26 cellular contexts compared by ENCODE assay signal in genomic region chrX:136061302-136061701, GRCh38.
DNase-seq lines count a peak whose midpoint lies in the region; ATAC-seq and TF ChIP-seq lines count a peak whose summit lies in the region.
"Had no signal": no experiment of that assay in that cellular context is flagged by ENCODE, and none has a peak within 500 bp of the region (broad histone marks: within the 10 kb centered on the region; RNA-seq: fewer than 3 reads in every experiment).

No MANE protein-coding gene starts in this region.

- no peak for TF ChIP-seq POLR2A in gastroesophageal sphincter (IDR thresholded peaks at IDR 0.05)

- intact Hi-C loops in Right ventricle myocardium inferior (cut with DNase I): no loop called here
- intact Hi-C loops in cardiac septum (cut with DNase I): no loop called here
- intact Hi-C loops in right cardiac atrium (cut with DNase I): no loop called here

- DNase-seq in Right ventricle myocardium inferior (ENCODE audit: missing footprints): peak; percentile 57
- DNase-seq in cardiac septum (ENCODE audit: low spot score): no peak
- peak; percentile 33 to 66 (median 60) for DNase-seq in right cardiac atrium
- no peak for DNase-seq in NOMO-1 treated with DMSO at 0.1 percent for 48 hours (lab: John Stamatoyannopoulos, UW; ENCODE audit: unreplicated experiment)
- DNase-seq in CD8-positive, alpha-beta memory T cell: no peak
- DNase-seq in chondrocyte (ENCODE audit: low spot score): no peak
- DNase-seq: DMS153; DND-41; GM23248; H9; HFFc6; MV-4-11; NCI-H1105; NCI-H1436 treated with DMSO at 0.1 percent for 48 hours; NCI-H2029; NCI-H446; NCI-H524 treated with DMSO at 0.1 percent for 48 hours; NCI-H774; NK-92 treated with Interleukin-12 subunit alpha and Interleukin-12 subunit beta, amount 100 ng/mL, for 24 hours; PC-9; SHP77 had no signal

- H3K4me3 Mint-ChIP-seq in CD8-positive, alpha-beta memory T cell: no peak overlapping the region
- H3K4me3 Mint-ChIP-seq in chondrocyte (ENCODE audit: unreplicated experiment): no peak overlapping the region
- H3K4me3 Mint-ChIP-seq: B cell, H9, HFFc6 had no signal

- no peak for TF ChIP-seq EP300 in gastroesophageal sphincter (IDR thresholded peaks at IDR 0.05)

- H3K36me3 ChIP-seq in gastroesophageal sphincter: no peaks in the 10 kb centered on the region
- no peaks in the 10 kb centered on the region for H3K36me3 ChIP-seq in CD8-positive, alpha-beta memory T cell (ENCODE audit: insufficient read depth, low read length)

- H3K27ac ChIP-seq in gastroesophageal sphincter (peak overlapping the region in 3 of 4 donors; percentile 53 to 88 (median 87)), right cardiac atrium (ENCODE audit: low read length) (no peak overlapping the region)
- H3K27ac ChIP-seq in CD8-positive, alpha-beta memory T cell (ENCODE audit: low read depth, low read length): no peak overlapping the region
- H3K27ac ChIP-seq: 22Rv1, GM23248 had no signal

- H3K9me3 Mint-ChIP-seq in CD8-positive, alpha-beta memory T cell: no peaks in the 10 kb centered on the region
- peaks cover 5% of the 10 kb centered on the region for H3K9me3 Mint-ChIP-seq in chondrocyte (ENCODE audit: low read depth)
- H3K9me3 Mint-ChIP-seq: HFFc6 had no signal

- 20 to 31% methylated on average over 1 to 3 of the region's 9 CpGs for WGBS in gastroesophageal sphincter (ENCODE audit: low coverage in 1 of 2), 2 donors
- WGBS in right cardiac atrium: 78% methylated on average over 9 of the region's 9 CpGs

- ATAC-seq in Right ventricle myocardium inferior (peak; percentile 58), gastroesophageal sphincter (no peak), right cardiac atrium (peak; percentile 32 to 73), GM21619 (IDR thresholded peaks at IDR 0.05; ENCODE audit: unreplicated experiment) (no peak)
- ATAC-seq: K562 had no signal

- CTCF ChIA-PET in CD8-positive, alpha-beta memory T cell (lab: Charles Lee): no interaction called here

- H3K4me3 ChIP-seq in gastroesophageal sphincter: no peak overlapping the region
- no peak overlapping the region for H3K4me3 ChIP-seq in right cardiac atrium (ENCODE audit: low read length)
- H3K4me3 ChIP-seq in CD8-positive, alpha-beta memory T cell (ENCODE audit: low read length): no peak overlapping the region
- H3K4me3 ChIP-seq: GM23248, K562, PC-9 had no signal

- H3K27me3 ChIP-seq in gastroesophageal sphincter (no peaks in the 10 kb centered on the region), right cardiac atrium (ENCODE audit: control insufficient read depth, insufficient read depth) (no peaks in the 10 kb centered on the region)
- H3K27me3 ChIP-seq in CD8-positive, alpha-beta memory T cell (ENCODE audit: insufficient read depth, low read length, poor library complexity, severe bottlenecking): no peaks in the 10 kb centered on the region

- TF ChIP-seq CTCF in gastroesophageal sphincter (IDR thresholded peaks at IDR 0.05) (no peak), chondrocyte (IDR thresholded peaks at IDR 0.05) (no peak)

- POLR2A ChIA-PET in CD8-positive, alpha-beta memory T cell (lab: Charles Lee): no interaction called here

- H3K36me3 Mint-ChIP-seq in CD8-positive, alpha-beta memory T cell: no peaks in the 10 kb centered on the region
- no peaks in the 10 kb centered on the region for H3K36me3 Mint-ChIP-seq in chondrocyte (ENCODE audit: low read depth)

- H3K27ac Mint-ChIP-seq in CD8-positive, alpha-beta memory T cell: no peak overlapping the region
- H3K27ac Mint-ChIP-seq in chondrocyte (ENCODE audit: unreplicated experiment): no peak overlapping the region
- H3K27ac Mint-ChIP-seq: B cell, H9, HFFc6 had no signal

- H3K4me1 Mint-ChIP-seq in CD8-positive, alpha-beta memory T cell: peaks cover 12 to 22% (median 16%) of the 10 kb centered on the region in 3 donors
- peaks cover 61% of the 10 kb centered on the region for H3K4me1 Mint-ChIP-seq in chondrocyte (ENCODE audit: low read depth)
- H3K4me1 Mint-ChIP-seq: B cell had no signal

- peaks cover 5 to 8% of the 10 kb centered on the region in 2 donors for H3K27me3 Mint-ChIP-seq in CD8-positive, alpha-beta memory T cell
- H3K27me3 Mint-ChIP-seq in chondrocyte (ENCODE audit: low read depth): no peaks in the 10 kb centered on the region

- no peaks in the 10 kb centered on the region for H3K9me3 ChIP-seq in gastroesophageal sphincter
- H3K9me3 ChIP-seq in right cardiac atrium (ENCODE audit: control insufficient read depth, low read length): no peaks in the 10 kb centered on the region
- H3K9me3 ChIP-seq in CD8-positive, alpha-beta memory T cell (ENCODE audit: low read length): no peaks in the 10 kb centered on the region

- H3K4me1 ChIP-seq in gastroesophageal sphincter (peaks cover 3 to 68% (median 5%) of the 10 kb centered on the region in 3 donors), right cardiac atrium (ENCODE audit: control insufficient read depth, insufficient read depth, low read length) (peaks cover 1% of the 10 kb centered on the region)
- peaks cover 37% of the 10 kb centered on the region for H3K4me1 ChIP-seq in CD8-positive, alpha-beta memory T cell (ENCODE audit: insufficient read depth, low read length)

Comparison
In these comparisons a context has a peak if more than half of its experiments do, and no peak if none do; other contexts are left out.
1. DNase-seq: peak in Right ventricle myocardium inferior (single experiment) and right cardiac atrium (3 of 3); none in cardiac septum (single experiment), NOMO-1 treated with DMSO at 0.1 percent for 48 hours (single experiment), CD8-positive, alpha-beta memory T cell (0 of 5) and chondrocyte (single experiment).
2. ATAC-seq: peak in Right ventricle myocardium inferior (single experiment) and right cardiac atrium (2 of 2); none in gastroesophageal sphincter (single experiment) and GM21619 (single experiment).
3. H3K27ac ChIP-seq: peak in gastroesophageal sphincter (3 of 4); none in right cardiac atrium (single experiment) and CD8-positive, alpha-beta memory T cell (single experiment).